Comparison of ENCODE assay signal across 20 cellular contexts in genomic region chr10:80411681-80412230, GRCh38. TPM values are rescaled to one million over a fixed set of nuclear protein-coding genes. Genes with fewer than 3 reads are reported as not detected.
DNase-seq lines count a peak whose midpoint lies in the region; ATAC-seq, FAIRE-seq and TF ChIP-seq lines count a peak whose summit lies in the region.
"Had no signal": no experiment of that assay in that cellular context is flagged by ENCODE, and none has a peak within 500 bp of the region (broad histone marks: within the 10 kb centered on the region; RNA-seq: fewer than 3 reads in every experiment).

No MANE protein-coding gene starts in this region.

- POLR2A ChIA-PET in RWPE1 (lab: Yijun Ruan, JAX; ENCODE audit: low non-redundant PET) (interaction anchor here (0.8 kb wide), 1 partner anchor 92 kb away, joined by 3 read pairs; no protein-coding TSS in a partner anchor), K562 (lab: Yijun Ruan, JAX) (interaction anchor here (0.6 to 2.1 kb wide), 5 partner anchors 8 to 362 kb away, joined by 3 to 5 read pairs (median 3); no protein-coding TSS in a partner anchor)

- no peak overlapping the region for H3K4me2 ChIP-seq in K562 (ENCODE audit: insufficient read depth, low read length)
- H3K4me2 ChIP-seq: KMS-11 had no signal

- WGBS in K562 (ENCODE audit: insufficient coverage, low coverage, missing lambda C conversion rate): 26% methylated on average over 2 of the region's 2 CpGs
- WGBS in esophagus squamous epithelium, 2 donors: 47 to 55% methylated on average over 2 of the region's 2 CpGs

- no TSS peak for BruUV-seq in K562 (replicated peaks; lab: Mats Ljungman, UMichigan)

- H3K27ac ChIP-seq in RWPE1: peak overlapping the region; percentile 55
- no peak overlapping the region for H3K27ac ChIP-seq in K562 (ENCODE audit: extremely low read depth, low read depth, low read length)
- peak overlapping the region; percentile 80 to 90 (median 84) for H3K27ac ChIP-seq in esophagus squamous epithelium
- H3K27ac ChIP-seq in skin epidermis: peak overlapping the region in 13 of 21 experiments; percentile 2 to 77 (median 49)
- H3K27ac ChIP-seq: KMS-11 had no signal

- H3K79me2 ChIP-seq in K562 (ENCODE audit: control insufficient read depth, insufficient read depth, low read length): no peaks in the 10 kb centered on the region

- intact Hi-C loops in K562 (cut with micrococcal nuclease) (no loop called here), esophagus squamous epithelium (cut with DNase I) (no loop called here)

- in situ Hi-C loops in K562 (cut with MboI): no loop called here

- no peak for TF ChIP-seq EP300 in K562 (IDR thresholded peaks at IDR 0.05; ENCODE audit: low read length)

- H3K36me3 ChIP-seq in K562 (ENCODE audit: control insufficient read depth, insufficient read depth, low read length): no peaks in the 10 kb centered on the region
- no peaks in the 10 kb centered on the region for H3K36me3 ChIP-seq in esophagus squamous epithelium

- H3K27me3 ChIP-seq in K562 (ENCODE audit: control insufficient read depth in 2 of 2, insufficient read depth in 2 of 2, low read length in 2 of 2) (peaks cover 6 to 32% of the 10 kb centered on the region in 2 experiments; a peak in 3 of 5 replicates), esophagus squamous epithelium (no peaks in the 10 kb centered on the region)

- DNase-seq in RWPE1 (ENCODE audit: low spot score): no peak
- DNase-seq in K562 (ENCODE audit: extremely low read depth in 1 of 4, low spot score in 3 of 4): no peak
- no peak for DNase-seq in esophagus squamous epithelium (lab: John Stamatoyannopoulos, UW)
- no peak for DNase-seq in stimulated activated CD8-positive, alpha-beta memory T cell treated with anti-CD3 and anti-CD28 coated beads, Interleukin-4, amount 100 ng/mL, for 48 hours
- DNase-seq: activated CD4-positive, alpha-beta T cell treated with anti-CD3 and anti-CD28 coated beads, Interleukin-2, amount 10 ng/mL, durations not matched to agents 7 days and 5 days; activated effector memory CD4-positive, alpha-beta T cell treated with anti-CD3 and anti-CD28 coated beads, Interleukin-2, amount 50 U/mL, for 16 hours; Caco-2; cerebellar nuclear complex; foreskin fibroblast; NCI-H1092 treated with DMSO at 0.1 percent for 48 hours; stimulated activated CD4-positive, alpha-beta T cell treated with anti-CD3 and anti-CD28 coated beads, Interleukin-15, amount 100 ng/mL, for 24 hours; trophoblast cell had no signal

- no peak overlapping the region for H3K4me3 ChIP-seq in K562
- no peak overlapping the region for H3K4me3 ChIP-seq in esophagus squamous epithelium
- no peak overlapping the region for H3K4me3 ChIP-seq in skin epidermis

- TF ChIP-seq RAD21 in K562 (CRISPR knock-in tag; conservative IDR thresholded peaks at IDR 0.05 in 1 of 2, IDR thresholded peaks at IDR 0.05 in 1 of 2): no peak

- no peak overlapping the region for H2AFZ ChIP-seq in K562 (ENCODE audit: low read depth, low read length)

- H3K9me1 ChIP-seq in K562 (ENCODE audit: control insufficient read depth, insufficient read depth, low read length): no peaks in the 10 kb centered on the region

- no peak overlapping the region for H3K9ac ChIP-seq in K562 (ENCODE audit: insufficient read depth in 1 of 2, low read depth in 2 of 2, low read length in 2 of 2)
- H3K9ac ChIP-seq: KMS-11 had no signal

- CTCF ChIA-PET in RWPE1 (lab: Yijun Ruan, JAX) (interaction anchor here (0.5 to 1.3 kb wide), 4 partner anchors 29 to 918 kb away, joined by 3 to 7 read pairs (median 4); no protein-coding TSS in a partner anchor), K562 (lab: Yijun Ruan, JAX; ENCODE audit: low intra/inter-chr PET ratio) (no interaction called here)

- H4K20me1 ChIP-seq in K562 (replicated peaks; ENCODE audit: control insufficient read depth, insufficient read depth, low read length): no peaks in the 10 kb centered on the region

- no peak for TF ChIP-seq POLR2A in K562 (conservative IDR thresholded peaks at IDR 0.05)
- TF ChIP-seq POLR2A in esophagus squamous epithelium (IDR thresholded peaks at IDR 0.05): peak in 1 of 4 donors; percentile 14

- ATAC-seq in K562: no peak
- no peak for ATAC-seq in GM19023 (IDR thresholded peaks at IDR 0.05; ENCODE audit: unreplicated experiment)
- no peak for ATAC-seq in GM19397 (IDR thresholded peaks at IDR 0.05; ENCODE audit: unreplicated experiment)
- ATAC-seq: stimulated activated memory B cell treated with anti-CD40 and anti-IgM and Interleukin-4, amounts not matched to agents 10 μg/mL and 1 μg/mL and 100 μg/mL, for 72 hours had no signal

- H3K4me1 ChIP-seq in K562 (replicated peaks in 1 of 2; ENCODE audit: control insufficient read depth in 2 of 2, insufficient read depth in 2 of 2, low read length in 2 of 2) (peaks cover 21 to 26% of the 10 kb centered on the region in 2 experiments), esophagus squamous epithelium (peaks cover 65 to 97% (median 77%) of the 10 kb centered on the region in 3 donors)

- H3K9me3 ChIP-seq in K562 (replicated peaks; ENCODE audit: control insufficient read depth, insufficient read depth, low read depth, low read length) (no peaks in the 10 kb centered on the region), esophagus squamous epithelium (no peaks in the 10 kb centered on the region)
- H3K9me3 ChIP-seq: Caco-2 had no signal

- TF ChIP-seq CTCF in RWPE1 (conservative IDR thresholded peaks at IDR 0.05; ENCODE audit: low read depth) (no peak), K562 (IDR thresholded peaks at IDR 0.05 in 2 of 3, conservative IDR thresholded peaks at IDR 0.05 in 1 of 3; ENCODE audit: insufficient read depth in 2 of 3, low read depth in 1 of 3, low read length in 3 of 3) (no peak), esophagus squamous epithelium (IDR thresholded peaks at IDR 0.05) (no peak)

- FAIRE-seq in K562 (lab: Jason Lieb, UNC): no peak

RNA-seq across cellular contexts. Expression of gene PRXL2A, which starts 3.4 kb away (rescaled TPM):
- 0.28 and 1.1 TPM in 2 replicates for total RNA-seq in K562 (2011; cell fraction: chromatin; rRNA removed; ENCODE audit: low replicate concordance)
- total RNA-seq in K562 (2011; cell fraction: nucleolus; rRNA removed): 0.33 and 0.53 TPM in 2 replicates
- 0.61 and 0.88 TPM in 2 replicates for total RNA-seq in K562 (2011; cell fraction: nucleoplasm; rRNA removed)
- total RNA-seq in K562 (2014; rRNA removed): 0.14 and 0.41 TPM in 2 replicates
- total RNA-seq in K562 (2014; rRNA removed; fragmentation: Illumina TruSeq; extraction: Trizol): 0.64 and 0.84 TPM in 2 replicates
- total RNA-seq in K562 (2015; rRNA removed; fragmentation: Illumina TruSeq; extraction: Trizol): 1.2 and 1.4 TPM in 2 replicates
- total RNA-seq in K562 (2021): 0.71 and 0.87 TPM in 2 replicates
- polyA plus RNA-seq in K562 (2011; rRNA removed): 0.14 and 0.75 TPM in 2 replicates
- polyA plus RNA-seq in K562 (2011; cell fraction: cytosol; rRNA removed): 0.09 and 0.12 TPM in 2 replicates
- 0.11 TPM in 1 of 2 replicates, not detected in the other for polyA plus RNA-seq in K562 (2011; cell fraction: nucleus; rRNA removed)
- polyA plus RNA-seq in K562 (2012): 1.1 and 1.7 TPM in 2 replicates
- polyA plus RNA-seq in K562 (2014; fragmentation: Illumina TruSeq; extraction: Trizol): 0.83 and 1.1 TPM in 2 replicates
- under 1 TPM; 0.17 to 0.53 TPM for polyA plus RNA-seq in K562 (2014; fragmentation: Nextera tagmentation; extraction: Ambion mirVana)
- polyA plus RNA-seq in K562 (2014; rRNA removed): 0.78 and 2.1 TPM in 2 replicates
- polyA minus RNA-seq in K562 (2011; rRNA and poly(A)+ RNA removed): 0.21 TPM in 1 of 2 replicates, not detected in the other
- polyA minus RNA-seq in K562 (2011; cell fraction: cytosol; rRNA and poly(A)+ RNA removed): 0.38 and 0.55 TPM in 2 replicates
- 0.22 TPM in 1 of 2 replicates, not detected in the other for polyA minus RNA-seq in K562 (2011; cell fraction: nucleus; rRNA and poly(A)+ RNA removed)
- total RNA-seq in esophagus squamous epithelium: 100 to 1,000 TPM in 2 of 4 donors, 10 to 100 TPM in 2; 68.0 to 185 (median 103) TPM

RNA-seq across cellular contexts. Expression of gene TSPAN14, which starts 42.4 kb away (rescaled TPM):
- 67.3 and 149 TPM in 2 replicates for total RNA-seq in K562 (2011; cell fraction: chromatin; rRNA removed; ENCODE audit: low replicate concordance)
- 99.9 and 106 TPM in 2 replicates for total RNA-seq in K562 (2011; cell fraction: nucleolus; rRNA removed)
- 117 and 138 TPM in 2 replicates for total RNA-seq in K562 (2011; cell fraction: nucleoplasm; rRNA removed)
- 22.4 and 33.3 TPM in 2 replicates for total RNA-seq in K562 (2014; rRNA removed)
- 19.0 and 23.3 TPM in 2 replicates for total RNA-seq in K562 (2014; rRNA removed; fragmentation: Illumina TruSeq; extraction: Trizol)
- total RNA-seq in K562 (2015; rRNA removed; fragmentation: Illumina TruSeq; extraction: Trizol): 22.5 and 24.4 TPM in 2 replicates
- 89.2 and 92.9 TPM in 2 replicates for total RNA-seq in K562 (2021)
- polyA plus RNA-seq in K562 (2011; rRNA removed): 42.9 and 65.1 TPM in 2 replicates
- 52.8 and 88.0 TPM in 2 replicates for polyA plus RNA-seq in K562 (2011; cell fraction: cytosol; rRNA removed)
- polyA plus RNA-seq in K562 (2011; cell fraction: nucleus; rRNA removed): 52.2 and 85.9 TPM in 2 replicates
- polyA plus RNA-seq in K562 (2012): 44.4 and 57.4 TPM in 2 replicates
- polyA plus RNA-seq in K562 (2014; fragmentation: Illumina TruSeq; extraction: Trizol): 65.0 and 66.6 TPM in 2 replicates
- polyA plus RNA-seq in K562 (2014; fragmentation: Nextera tagmentation; extraction: Ambion mirVana): 1 to 10 TPM; 5.8 to 6.6 TPM
- polyA plus RNA-seq in K562 (2014; rRNA removed): 47.2 and 57.2 TPM in 2 replicates
- polyA minus RNA-seq in K562 (2011; rRNA and poly(A)+ RNA removed): 21.6 and 45.5 TPM in 2 replicates
- 28.6 and 45.2 TPM in 2 replicates for polyA minus RNA-seq in K562 (2011; cell fraction: cytosol; rRNA and poly(A)+ RNA removed)
- polyA minus RNA-seq in K562 (2011; cell fraction: nucleus; rRNA and poly(A)+ RNA removed): 20.1 and 21.1 TPM in 2 replicates
- total RNA-seq in esophagus squamous epithelium: 100 to 1,000 TPM in 2 of 4 donors, 10 to 100 TPM in 2; 66.4 to 118 (median 89.8) TPM

RNA-seq across cellular contexts. Expression of gene DYDC2, which starts 55.2 kb away (rescaled TPM):
- total RNA-seq in K562 (2011; cell fraction: chromatin; rRNA removed; ENCODE audit: low replicate concordance): not detected in 2 replicates
- not detected in 2 replicates for total RNA-seq in K562 (2011; cell fraction: nucleolus; rRNA removed)
- not detected in 2 replicates for total RNA-seq in K562 (2011; cell fraction: nucleoplasm; rRNA removed)
- total RNA-seq in K562 (2014; rRNA removed): 0.12 TPM in 1 of 2 replicates, not detected in the other
- total RNA-seq in K562 (2014; rRNA removed; fragmentation: Illumina TruSeq; extraction: Trizol): 0.11 TPM in 1 of 2 replicates, not detected in the other
- 0.11 TPM in 1 of 2 replicates, not detected in the other for total RNA-seq in K562 (2015; rRNA removed; fragmentation: Illumina TruSeq; extraction: Trizol)
- total RNA-seq in K562 (2021): not detected in 2 replicates
- not detected in 2 replicates for polyA plus RNA-seq in K562 (2011; rRNA removed)
- polyA plus RNA-seq in K562 (2011; cell fraction: cytosol; rRNA removed): not detected in 2 replicates
- polyA plus RNA-seq in K562 (2011; cell fraction: nucleus; rRNA removed): not detected in 2 replicates
- polyA plus RNA-seq in K562 (2012): 0.07 and 0.87 TPM in 2 replicates
- 0.06 TPM in 1 of 2 replicates, not detected in the other for polyA plus RNA-seq in K562 (2014; fragmentation: Illumina TruSeq; extraction: Trizol)
- under 1 TPM in 1 of 2 experiments, not detected in 1; 0.18 TPM for polyA plus RNA-seq in K562 (2014; fragmentation: Nextera tagmentation; extraction: Ambion mirVana)
- polyA plus RNA-seq in K562 (2014; rRNA removed): 0.34 TPM in 1 of 2 replicates, not detected in the other
- not detected in 2 replicates for polyA minus RNA-seq in K562 (2011; rRNA and poly(A)+ RNA removed)
- not detected in 2 replicates for polyA minus RNA-seq in K562 (2011; cell fraction: cytosol; rRNA and poly(A)+ RNA removed)
- polyA minus RNA-seq in K562 (2011; cell fraction: nucleus; rRNA and poly(A)+ RNA removed): not detected in 2 replicates
- under 1 TPM in 1 of 4 donors, not detected in 3; 0.15 TPM for total RNA-seq in esophagus squamous epithelium
- total RNA-seq: activated CD4-positive, alpha-beta T cell treated with anti-CD3 and anti-CD28 coated beads, Interleukin-2, amount 10 ng/mL, durations not matched to agents 7 days and 5 days; Caco-2; Daoy; mononuclear cell had no signal

RNA-seq across cellular contexts. Expression of gene DYDC1, which starts 55.2 kb away (rescaled TPM):
- total RNA-seq in K562 (2011; cell fraction: chromatin; rRNA removed; ENCODE audit: low replicate concordance): not detected in 2 replicates
- total RNA-seq in K562 (2011; cell fraction: nucleolus; rRNA removed): not detected in 2 replicates
- total RNA-seq in K562 (2011; cell fraction: nucleoplasm; rRNA removed): not detected in 2 replicates
- total RNA-seq in K562 (2014; rRNA removed) (not detected in 2 replicates), K562 (2014; rRNA removed; fragmentation: Illumina TruSeq; extraction: Trizol) (not detected in 2 replicates), K562 (2015; rRNA removed; fragmentation: Illumina TruSeq; extraction: Trizol) (not detected in 2 replicates), K562 (2021) (not detected in 2 replicates), esophagus squamous epithelium (not detected)
- polyA plus RNA-seq in K562 (2011; rRNA removed) (not detected in 2 replicates), K562 (2014; fragmentation: Illumina TruSeq; extraction: Trizol) (not detected in 2 replicates), K562 (2014; fragmentation: Nextera tagmentation; extraction: Ambion mirVana) (not detected), K562 (2014; rRNA removed) (not detected in 2 replicates)
- polyA plus RNA-seq in K562 (2011; cell fraction: cytosol; rRNA removed): not detected in 2 replicates
- not detected in 2 replicates for polyA plus RNA-seq in K562 (2011; cell fraction: nucleus; rRNA removed)
- not detected in 2 replicates for polyA plus RNA-seq in K562 (2012)
- not detected in 2 replicates for polyA minus RNA-seq in K562 (2011; rRNA and poly(A)+ RNA removed)
- polyA minus RNA-seq in K562 (2011; cell fraction: cytosol; rRNA and poly(A)+ RNA removed): not detected in 2 replicates
- polyA minus RNA-seq in K562 (2011; cell fraction: nucleus; rRNA and poly(A)+ RNA removed): not detected in 2 replicates
- total RNA-seq: activated CD4-positive, alpha-beta T cell treated with anti-CD3 and anti-CD28 coated beads, Interleukin-2, amount 10 ng/mL, durations not matched to agents 7 days and 5 days; Caco-2; Daoy; mononuclear cell; renal cortical epithelial cell had no signal

Comparison
In these comparisons a context has a peak if more than half of its experiments do, and no peak if none do; other contexts are left out.
1. RNA of gene PRXL2A, which starts 3.4 kb away (total RNA-seq): 68.0 to 185 TPM in esophagus squamous epithelium; 0.14 to 1.4 TPM in K562; every median in the first group is over 10 times any median in the second.